Comparison of ENCODE assay signal across 1 cellular context in genomic region chr20:46635514-46636091, GRCh38.
TF ChIP-seq lines count a peak whose summit lies in the region.

No MANE protein-coding gene starts in this region.

TF ChIP-seq in H1, 55 proteins besides CTCF, POLR2A, EP300 and RAD21:
- no peak for TF ChIP-seq SP1 (IDR thresholded peaks at IDR 0.05; ENCODE audit: low read depth, low read length)
- TF ChIP-seq CHD2 (IDR thresholded peaks at IDR 0.05; ENCODE audit: low read length) = no peak
- no peak for TF ChIP-seq TEAD4 (IDR thresholded peaks at IDR 0.05; ENCODE audit: low read depth, low read length)
- TF ChIP-seq E2F6 (IDR thresholded peaks at IDR 0.05) = no peak
- TF ChIP-seq CBX8 (IDR thresholded peaks at IDR 0.05; ENCODE audit: borderline replicate concordance, low read depth, low read length) = no peak
- TF ChIP-seq TBP (IDR thresholded peaks at IDR 0.05; ENCODE audit: low read depth, low read length) = no peak
- no peak for TF ChIP-seq HDAC2 (IDR thresholded peaks at IDR 0.05; ENCODE audit: borderline replicate concordance in 1 of 2, low read depth in 2 of 2, low read length in 2 of 2)
- TF ChIP-seq KDM1A (IDR thresholded peaks at IDR 0.05; ENCODE audit: borderline replicate concordance, low read length) = no peak
- TF ChIP-seq CHD1 (IDR thresholded peaks at IDR 0.05; ENCODE audit: low read depth, low read length) = no peak
- TF ChIP-seq POLR2AphosphoS5 (IDR thresholded peaks at IDR 0.05; ENCODE audit: low read depth, low read length) = no peak
- no peak for TF ChIP-seq SAP30 (IDR thresholded peaks at IDR 0.05; ENCODE audit: insufficient read depth, insufficient replicate concordance, low read length)
- TF ChIP-seq TAF1 (IDR thresholded peaks at IDR 0.05; ENCODE audit: low read depth, low read length) = no peak
- no peak for TF ChIP-seq CBX5 (IDR thresholded peaks at IDR 0.05; ENCODE audit: low read depth, low read length)
- TF ChIP-seq RFX5 (IDR thresholded peaks at IDR 0.05; ENCODE audit: borderline replicate concordance, low read depth, low read length) = no peak
- TF ChIP-seq CREB1 (IDR thresholded peaks at IDR 0.05) = no peak
- TF ChIP-seq JUND (IDR thresholded peaks at IDR 0.05; ENCODE audit: low read length) = no peak
- no peak for TF ChIP-seq KDM5A (IDR thresholded peaks at IDR 0.05; ENCODE audit: low read length)
- TF ChIP-seq RXRA (IDR thresholded peaks at IDR 0.05; ENCODE audit: insufficient read depth, low read depth, low read length) = no peak
